In the genomic region with DNA sequence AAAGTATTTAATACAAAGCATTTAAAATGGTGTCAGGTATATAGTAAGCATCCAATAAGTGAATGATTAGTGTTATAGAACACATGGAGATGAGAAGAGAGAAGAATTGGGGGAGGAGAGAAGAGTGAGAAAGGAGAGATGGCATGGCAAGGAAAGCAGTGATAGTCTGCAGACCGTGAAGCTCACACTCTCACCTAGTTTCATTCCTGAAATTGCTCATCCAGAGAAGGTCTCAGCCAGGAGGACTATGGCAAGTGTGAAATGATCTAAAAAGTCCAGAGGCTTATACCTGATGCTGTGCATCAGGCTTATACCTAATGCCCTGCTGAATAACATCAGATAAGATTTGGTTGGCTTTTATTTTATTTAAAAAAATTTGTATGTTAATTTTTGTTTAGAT, we compare ENCODE assay signal across 20 cellular contexts.
DNase-seq lines count a peak whose midpoint lies in the region; ATAC-seq, FAIRE-seq and TF ChIP-seq lines count a peak whose summit lies in the region.
"Had no signal": no experiment of that assay in that cellular context is flagged by ENCODE, and none has a peak within 500 bp of the region (broad histone marks: within the 10 kb centered on the region; RNA-seq: fewer than 3 reads in every experiment).

No MANE protein-coding gene starts in this region.

- no peak overlapping the region for H3K27ac Mint-ChIP-seq in activated T-helper 17 cell treated with anti-CD3 and anti-CD28 coated beads, Interleukin-2, amount 50 U/mL, for 72 hours
- H3K27ac Mint-ChIP-seq: HFFc6 had no signal

- no peaks in the 10 kb centered on the region for H3K9me3 Mint-ChIP-seq in activated T-helper 17 cell treated with anti-CD3 and anti-CD28 coated beads, Interleukin-2, amount 50 U/mL, for 72 hours
- H3K9me3 Mint-ChIP-seq: HFFc6 had no signal

- H3K27ac ChIP-seq in coronary artery (no peak overlapping the region), substantia nigra (ENCODE audit: low read depth, low read length, poor library complexity, severe bottlenecking) (no peak overlapping the region)
- H3K27ac ChIP-seq: BLaER1 treated with 17β-estradiol and CSF1 and Interleukin-3, amounts not matched to agents 10 nM and 100 nM; KMS-11; RWPE1 had no signal

- no peak for TF ChIP-seq CTCF in coronary artery (IDR thresholded peaks at IDR 0.05)

- FAIRE-seq in GM12892 (lab: Jason Lieb, UNC): peak; percentile 27
- FAIRE-seq: GM12878, H54 had no signal

- H3K4me3 ChIP-seq in coronary artery: no peak overlapping the region
- H3K4me3 ChIP-seq: BLaER1 treated with 17β-estradiol and CSF1 and Interleukin-3, amounts not matched to agents 10 nM and 100 nM; GM12878 had no signal

- H3K36me3 Mint-ChIP-seq in activated T-helper 17 cell treated with anti-CD3 and anti-CD28 coated beads, Interleukin-2, amount 50 U/mL, for 72 hours (ENCODE audit: low read depth): no peaks in the 10 kb centered on the region

- H3K4me1 Mint-ChIP-seq in activated T-helper 17 cell treated with anti-CD3 and anti-CD28 coated beads, Interleukin-2, amount 50 U/mL, for 72 hours: no peaks in the 10 kb centered on the region

- ATAC-seq in GM19351 (IDR thresholded peaks at IDR 0.05; ENCODE audit: unreplicated experiment) (peak; percentile 58), HG02798 (IDR thresholded peaks at IDR 0.05; ENCODE audit: poor library complexity, unreplicated experiment) (peak; percentile 54)
- peak; percentile 58 for ATAC-seq in activated T-helper 17 cell treated with anti-CD3 and anti-CD28 coated beads, Interleukin-2, amount 50 U/mL, for 72 hours (replicated peaks)
- ATAC-seq: GM12878, PC-3 had no signal

- TF ChIP-seq POLR2A in GM12892 (IDR thresholded peaks at IDR 0.05; ENCODE audit: low read depth, low read length): no peak

- DNase-seq in GM12892 (ENCODE audit: insufficient read length) (no peak), coronary artery (ENCODE audit: low spot score) (no peak), AML-193 (lab: John Stamatoyannopoulos, UW) (no peak), substantia nigra (lab: John Stamatoyannopoulos, UW) (no peak)
- no peak for DNase-seq in activated CD4-positive, alpha-beta T cell treated with anti-CD3 and anti-CD28 coated beads for 48 hours
- DNase-seq: DND-41, GDM1, HFFc6, NCI-H1436, NCI-H510A treated with DMSO at 0.1 percent for 48 hours, NCI-H82, PC-3 had no signal

- H3K27me3 Mint-ChIP-seq in activated T-helper 17 cell treated with anti-CD3 and anti-CD28 coated beads, Interleukin-2, amount 50 U/mL, for 72 hours: peaks cover 3% of the 10 kb centered on the region

- no peak overlapping the region for H3K4me3 Mint-ChIP-seq in activated T-helper 17 cell treated with anti-CD3 and anti-CD28 coated beads, Interleukin-2, amount 50 U/mL, for 72 hours
- H3K4me3 Mint-ChIP-seq: HFFc6 had no signal
